ENCODE assay signal across 16 cellular contexts in genomic region chr19:47001584-47001983, GRCh38. TPM values are rescaled to one million over a fixed set of nuclear protein-coding genes. Genes with fewer than 3 reads are reported as not detected.
DNase-seq lines count a peak whose midpoint lies in the region; ATAC-seq and TF ChIP-seq lines count a peak whose summit lies in the region.
"Had no signal": no experiment of that assay in that cellular context is flagged by ENCODE, and none has a peak within 500 bp of the region (broad histone marks: within the 10 kb centered on the region; RNA-seq: fewer than 3 reads in every experiment).

No MANE protein-coding gene starts in this region.

- no peak overlapping the region for H3K9ac ChIP-seq in trophoblast cell (ENCODE audit: low read length)

- no peak overlapping the region for H4K91ac ChIP-seq in trophoblast cell (ENCODE audit: low read depth, low read length)

- H3K79me1 ChIP-seq in trophoblast cell (ENCODE audit: low read length): no peaks in the 10 kb centered on the region

- no peak overlapping the region for H4K8ac ChIP-seq in trophoblast cell (ENCODE audit: low read depth, low read length)

- no peak for TF ChIP-seq CTCF in A673 (conservative IDR thresholded peaks at IDR 0.05; ENCODE audit: low read depth, low read length)
- TF ChIP-seq CTCF in HEK293 (tag by site-specific recombination; IDR thresholded peaks at IDR 0.05): no peak

- H3K27me3 ChIP-seq in A673 (replicated peaks; ENCODE audit: insufficient read depth, low read depth, low read length, poor library complexity) (no peaks in the 10 kb centered on the region), trophoblast cell (ENCODE audit: insufficient read depth, low read length) (no peaks in the 10 kb centered on the region)

- DNase-seq in A673 (ENCODE audit: low spot score) (no peak), left lobe of liver (ENCODE audit: low spot score) (no peak), trophoblast cell (no peak), glomerular visceral epithelial cell (ENCODE audit: extremely low spot score) (no peak), HuH-7.5 (ENCODE audit: low spot score) (no peak)
- DNase-seq: AML-193; Caco-2; CD4-positive, alpha-beta T cell; IMR-90; KBM-7 had no signal

- no peak overlapping the region for H3K4ac ChIP-seq in trophoblast cell (ENCODE audit: low read depth, low read length)

- ATAC-seq in left lobe of liver: peak; percentile 0
- no peak for ATAC-seq in HG03045 (IDR thresholded peaks at IDR 0.05; ENCODE audit: unreplicated experiment)

- no peak overlapping the region for H3K14ac ChIP-seq in trophoblast cell (ENCODE audit: low read length)

- no peak overlapping the region for H3K4me3 ChIP-seq in A673 (ENCODE audit: low read depth, low read length, poor library complexity, severe bottlenecking)
- H3K4me3 ChIP-seq in HEK293 (ENCODE audit: low read depth, low read length): no peak overlapping the region
- peak overlapping the region; percentile 23 for H3K4me3 ChIP-seq in trophoblast cell (ENCODE audit: low read depth, low read length)
- H3K4me3 ChIP-seq: GM23338 had no signal

- WGBS in trophoblast cell (ENCODE audit: extremely low coverage, insufficient coverage, insufficient read length): no CpG with 5 or more reads among the region's 11 CpGs

- H2AFZ ChIP-seq in trophoblast cell (ENCODE audit: insufficient read depth, low read length, poor library complexity): no peak overlapping the region
- H2AFZ ChIP-seq: GM23338 had no signal

- H2BK12ac ChIP-seq in trophoblast cell (ENCODE audit: low read length): no peak overlapping the region

- BruUV-seq in A673 (replicated peaks; lab: Mats Ljungman, UMichigan): TSS peak; percentile 22

- H3K27ac ChIP-seq in A673 (ENCODE audit: low read depth, low read length, poor library complexity, severe bottlenecking) (no peak overlapping the region), HEK293 (ENCODE audit: extremely low read depth, low read depth, low read length) (no peak overlapping the region), trophoblast cell (ENCODE audit: low read depth, low read length) (no peak overlapping the region)
- H3K27ac ChIP-seq: C4-2B, HL-60 had no signal

- no peaks in the 10 kb centered on the region for H3K79me2 ChIP-seq in trophoblast cell (ENCODE audit: control insufficient read depth, insufficient read depth, low read length, poor library complexity)

- CTCF ChIA-PET in A673 (lab: Charles Lee): no interaction called here
- CTCF ChIA-PET in HEK293 (lab: Yijun Ruan, JAX): interaction anchor here (0.5 to 1.7 kb wide), 5 partner anchors 10 to 404 kb away, joined by 3 to 6 read pairs (median 4); no protein-coding TSS in a partner anchor

- H3K4me2 ChIP-seq in trophoblast cell (ENCODE audit: low read length): no peak overlapping the region
- H3K4me2 ChIP-seq: GM23338 had no signal

- no peak overlapping the region for H2BK120ac ChIP-seq in trophoblast cell (ENCODE audit: insufficient read depth, low read length, poor library complexity)

- H3K9me3 ChIP-seq in A673 (ENCODE audit: low read depth, low read length, poor library complexity, severe bottlenecking) (no peaks in the 10 kb centered on the region), HEK293 (ENCODE audit: control insufficient read depth, insufficient read depth, low read depth, low read length) (no peaks in the 10 kb centered on the region), trophoblast cell (ENCODE audit: insufficient read depth, low read depth, low read length) (no peaks in the 10 kb centered on the region)
- H3K9me3 ChIP-seq: Caco-2 had no signal

- POLR2A ChIA-PET in A673 (lab: Charles Lee; ENCODE audit: low non-redundant PET): no interaction called here
- POLR2A ChIA-PET in HEK293 (lab: Yijun Ruan, JAX): no interaction called here

- no peak overlapping the region for H3K23ac ChIP-seq in trophoblast cell (ENCODE audit: low read length)

- no peak overlapping the region for H2AK5ac ChIP-seq in trophoblast cell (ENCODE audit: low read length)

- intact Hi-C loops in A673 (cut with micrococcal nuclease; ENCODE audit: unreplicated experiment): no loop called here

- H3K18ac ChIP-seq in trophoblast cell (ENCODE audit: low read length): no peak overlapping the region

- H3K36me3 ChIP-seq in A673 (ENCODE audit: insufficient read depth, low read length, poor library complexity, severe bottlenecking) (peaks cover 20% of the 10 kb centered on the region), HEK293 (ENCODE audit: control insufficient read depth in 2 of 2, insufficient read depth in 1 of 2, low read length in 2 of 2) (peaks cover 0 to 44% of the 10 kb centered on the region in 2 experiments; a peak in 1 of 3 replicates), trophoblast cell (ENCODE audit: control insufficient read depth in 1 of 2, insufficient read depth in 2 of 2, low read length in 2 of 2) (peaks cover 41 to 51% of the 10 kb centered on the region in 2 experiments)

- H2BK5ac ChIP-seq in trophoblast cell (ENCODE audit: low read depth, low read length, poor library complexity): no peak overlapping the region

- H3K4me1 ChIP-seq in A673 (ENCODE audit: insufficient read depth, low read length, poor library complexity, severe bottlenecking) (peaks cover 12% of the 10 kb centered on the region), HEK293 (ENCODE audit: control insufficient read depth, insufficient read depth, low read length) (0 out of 2 replicates have a peak, but pooled peaks cover 2% of the 10 kb centered on the region), trophoblast cell (ENCODE audit: control insufficient read depth in 1 of 2, insufficient read depth in 2 of 2, low read length in 2 of 2) (no peaks in the 10 kb centered on the region)
- H3K4me1 ChIP-seq: Caco-2 had no signal

- no peak overlapping the region for H4K12ac ChIP-seq in trophoblast cell (ENCODE audit: low read depth, low read length)

TF ChIP-seq in HEK293, 187 proteins besides CTCF, POLR2A, EP300 and RAD21:
- TF ChIP-seq ZFHX2 (tag by site-specific recombination; conservative IDR thresholded peaks at IDR 0.05): peak; percentile 49; the same call in 1 of the 2 replicates
- TF ChIP-seq ZNF76 (tag by site-specific recombination; IDR thresholded peaks at IDR 0.05; ENCODE audit: borderline replicate concordance, low read depth): no peak
- TF ChIP-seq EGR2 (tag by site-specific recombination; IDR thresholded peaks at IDR 0.05; ENCODE audit: low read depth): peak; percentile 59; the same call in 1 of the 2 replicates
TF ChIP-seq in HEK293: peak in this region for 2.

RNA-seq across cellular contexts. Expression of gene NPAS1, which starts 18.1 kb away (rescaled TPM):
- total RNA-seq in A673 (2021) (2.1 and 2.4 TPM in 2 replicates), left lobe of liver (0.08 TPM)
- polyA plus RNA-seq in trophoblast cell (2013): 0.43 and 0.53 TPM in 2 replicates
- total RNA-seq: HT1080 had no signal

RNA-seq across cellular contexts. Expression of gene TMEM160, which starts 46.8 kb away (rescaled TPM):
- total RNA-seq in A673 (2021): 30.1 and 41.8 TPM in 2 replicates
- 19.2 TPM for total RNA-seq in left lobe of liver
- polyA plus RNA-seq in trophoblast cell (2013): 32.3 and 35.7 TPM in 2 replicates
